Comparison of ENCODE assay signal across 2 cellular contexts in genomic region chrX:53494427-53494826, GRCh38.
TF ChIP-seq lines count a peak whose summit lies in the region.

No MANE protein-coding gene starts in this region.

TF ChIP-seq in SK-N-SH, 30 proteins besides CTCF, POLR2A, EP300 and RAD21 (continued from another document):
- no peak for TF ChIP-seq PBX3 (IDR thresholded peaks at IDR 0.05)
- no peak for TF ChIP-seq YY1 (IDR thresholded peaks at IDR 0.05; ENCODE audit: low read depth)
- TF ChIP-seq MAX (IDR thresholded peaks at IDR 0.05; ENCODE audit: low read depth), result no peak
- TF ChIP-seq MEF2A (IDR thresholded peaks at IDR 0.05; ENCODE audit: borderline replicate concordance, low read depth), result no peak
- TF ChIP-seq USF1 (IDR thresholded peaks at IDR 0.05; ENCODE audit: borderline replicate concordance, low read depth), result no peak
- TF ChIP-seq GABPA (IDR thresholded peaks at IDR 0.05; ENCODE audit: low read depth), result no peak
- no peak for TF ChIP-seq RFX5 (IDR thresholded peaks at IDR 0.05; ENCODE audit: low read length)
- TF ChIP-seq NFIC (IDR thresholded peaks at IDR 0.05; ENCODE audit: borderline replicate concordance), result no peak
- no peak for TF ChIP-seq REST (IDR thresholded peaks at IDR 0.05; ENCODE audit: low read depth, low read length)
- TF ChIP-seq FOXJ3 (CRISPR knock-in tag; IDR thresholded peaks at IDR 0.05), result no peak
- no peak for TF ChIP-seq NRF1 (IDR thresholded peaks at IDR 0.05; ENCODE audit: low read depth, low read length)
- no peak for TF ChIP-seq JUND (IDR thresholded peaks at IDR 0.05)
- TF ChIP-seq ZBTB33 (IDR thresholded peaks at IDR 0.05; ENCODE audit: borderline replicate concordance, low read depth), result no peak

TF ChIP-seq in SK-N-SH treated with all-trans-retinoic acid at 6 μM for 48 hours, 23 proteins besides CTCF, POLR2A, EP300 and RAD21 (continued from another document):
- no peak for TF ChIP-seq CREB5 (CRISPR knock-in tag; IDR thresholded peaks at IDR 0.05; ENCODE audit: low read depth)
- no peak for TF ChIP-seq ZC3H10 (CRISPR knock-in tag; IDR thresholded peaks at IDR 0.05)
- TF ChIP-seq ISL1 (CRISPR knock-in tag; IDR thresholded peaks at IDR 0.05), result no peak
- no peak for TF ChIP-seq BACH2 (CRISPR knock-in tag; IDR thresholded peaks at IDR 0.05; ENCODE audit: borderline replicate concordance)
- TF ChIP-seq TOX (CRISPR knock-in tag; IDR thresholded peaks at IDR 0.05; ENCODE audit: borderline replicate concordance), result no peak
- TF ChIP-seq CSRNP3 (CRISPR knock-in tag; IDR thresholded peaks at IDR 0.05), result no peak
- TF ChIP-seq ZNF8 (CRISPR knock-in tag; IDR thresholded peaks at IDR 0.05), result no peak
- no peak for TF ChIP-seq ZFP30 (CRISPR knock-in tag; IDR thresholded peaks at IDR 0.05)
- TF ChIP-seq POU6F1 (CRISPR knock-in tag; IDR thresholded peaks at IDR 0.05; ENCODE audit: borderline replicate concordance, low read depth), result no peak
- TF ChIP-seq OSR1 (CRISPR knock-in tag; IDR thresholded peaks at IDR 0.05), result no peak
